ENCODE assay signal across 1 cellular context in the genomic region with DNA sequence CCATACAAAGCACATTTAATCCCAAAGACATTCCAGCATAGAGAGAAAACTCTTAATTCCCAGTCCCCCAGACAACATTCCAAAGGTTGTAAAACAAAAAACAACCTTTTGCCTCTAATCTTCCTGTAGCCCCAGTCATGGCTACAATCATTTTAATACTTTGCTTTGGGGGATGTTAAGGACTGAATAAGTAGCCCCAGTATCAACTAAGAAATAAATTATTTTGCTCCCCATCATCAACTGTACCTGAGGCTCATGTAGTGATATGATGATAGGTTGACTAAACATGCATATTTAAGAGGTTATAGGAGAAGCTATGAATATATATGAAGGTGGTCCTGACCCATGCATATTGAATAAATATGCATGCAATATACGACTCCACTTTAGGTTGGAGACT.
A peak's percentile ranks its signal among the peaks of the same experiment; 100 is the strongest.
TF ChIP-seq lines count a peak whose summit lies in the region.

No MANE protein-coding gene starts in this region.

TF ChIP-seq in HepG2, 621 proteins besides CTCF, POLR2A, EP300 and RAD21:
- no peak for TF ChIP-seq SRSF9 (IDR thresholded peaks at IDR 0.05; ENCODE audit: borderline replicate concordance, insufficient read depth, low read depth, low read length, poor library complexity, severe bottlenecking)
- peak; percentile 97 for TF ChIP-seq ZNF101 (CRISPR knock-in tag; IDR thresholded peaks at IDR 0.05; ENCODE audit: borderline replicate concordance, low read depth)
